In the genomic region with DNA sequence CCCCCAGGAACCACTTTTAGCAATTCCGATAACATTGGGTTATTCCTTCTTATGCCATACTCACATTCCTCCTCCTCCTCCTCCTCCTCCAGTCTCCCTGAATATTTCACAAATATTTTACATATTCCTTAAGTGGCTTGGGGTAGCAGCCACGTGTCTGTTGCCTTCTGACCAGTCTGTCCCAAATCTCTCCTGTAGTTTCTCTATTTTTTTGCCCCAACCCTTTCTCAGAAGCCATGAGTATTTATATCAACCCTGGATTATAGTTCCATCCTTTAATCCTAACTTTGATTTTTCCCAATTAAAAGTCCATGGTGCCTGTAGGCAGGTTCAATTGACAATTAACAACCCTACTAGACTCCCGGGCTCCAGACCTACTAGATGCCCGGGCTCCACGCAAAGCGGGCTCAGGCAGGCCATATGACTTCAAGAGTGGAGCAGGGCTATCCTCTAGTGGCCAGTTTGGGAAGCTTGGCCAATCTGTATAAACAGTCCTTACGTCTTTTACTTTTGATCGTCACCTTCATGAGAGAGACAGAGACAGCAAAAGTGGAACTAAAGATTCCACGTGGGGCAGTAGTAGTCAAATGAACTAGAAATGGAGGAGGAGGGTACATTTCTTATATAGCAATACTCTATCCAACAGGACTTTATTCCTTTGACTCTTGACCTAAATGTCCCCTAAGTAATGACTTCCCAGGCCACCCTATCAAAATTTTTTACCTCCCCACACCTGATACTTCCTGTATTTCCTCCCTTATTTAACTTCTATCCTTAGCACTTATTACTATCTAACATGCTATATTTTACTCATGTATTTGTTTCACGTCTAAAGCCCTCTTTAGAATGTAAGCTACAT, we compare ENCODE assay signal across 8 cellular contexts.
DNase-seq lines count a peak whose midpoint lies in the region; ATAC-seq and TF ChIP-seq lines count a peak whose summit lies in the region.

No MANE protein-coding gene starts in this region.

- no peaks in the 10 kb centered on the region for H3K9me3 Mint-ChIP-seq in activated naive CD8-positive, alpha-beta T cell treated with anti-CD3 and anti-CD28 coated beads, Interleukin-2, amount 50 U/mL, for 24 hours

- WGBS in heart left ventricle, 4 donors, result 17 to 23% (median 19%) methylated on average over 10 of the region's 10 CpGs

- intact Hi-C loops in heart left ventricle (cut with DNase I), result loop anchor here (1.0 to 10.0 kb wide), 6 partner anchors 52 to 592 kb away; no protein-coding TSS in a partner anchor

- no peak overlapping the region for H3K4me3 Mint-ChIP-seq in activated naive CD8-positive, alpha-beta T cell treated with anti-CD3 and anti-CD28 coated beads, Interleukin-2, amount 50 U/mL, for 24 hours

- TF ChIP-seq CTCF in HEK293 (tag by site-specific recombination; IDR thresholded peaks at IDR 0.05) (peak; percentile 79), heart left ventricle (IDR thresholded peaks at IDR 0.05) (peak; percentile 77 to 92 (median 88))

- H3K9me3 ChIP-seq in HEK293 (ENCODE audit: control insufficient read depth, insufficient read depth, low read depth, low read length) (no peaks in the 10 kb centered on the region), heart left ventricle (no peaks in the 10 kb centered on the region)

- H3K4me1 ChIP-seq in HEK293 (ENCODE audit: control insufficient read depth, insufficient read depth, low read length), result no peaks in the 10 kb centered on the region
- H3K4me1 ChIP-seq in heart left ventricle, result peaks cover 0 to 18% (median 3%) of the 10 kb centered on the region in 12 donors

- no peak for TF ChIP-seq POLR2A in heart left ventricle (IDR thresholded peaks at IDR 0.05)

- H3K27me3 ChIP-seq in heart left ventricle, result no peaks in the 10 kb centered on the region

- H3K27ac ChIP-seq in HEK293 (ENCODE audit: extremely low read depth, low read depth, low read length) (no peak overlapping the region), heart left ventricle (peak overlapping the region in 4 of 12 donors; percentile 1 to 54 (median 21))

- peaks cover 10% of the 10 kb centered on the region for H3K4me1 Mint-ChIP-seq in activated naive CD8-positive, alpha-beta T cell treated with anti-CD3 and anti-CD28 coated beads, Interleukin-2, amount 50 U/mL, for 24 hours

- H3K36me3 ChIP-seq in HEK293 (ENCODE audit: control insufficient read depth in 2 of 2, insufficient read depth in 1 of 2, low read length in 2 of 2), result no peaks in the 10 kb centered on the region
- H3K36me3 ChIP-seq in heart left ventricle, result no peaks in the 10 kb centered on the region

- CTCF ChIA-PET in HEK293 (lab: Yijun Ruan, JAX), result interaction anchor here (0.6 to 1.5 kb wide), 8 partner anchors 44 to 339 kb away, joined by 3 to 8 read pairs (median 3); no protein-coding TSS in a partner anchor

- peak overlapping the region; percentile 47 for H3K27ac Mint-ChIP-seq in activated naive CD8-positive, alpha-beta T cell treated with anti-CD3 and anti-CD28 coated beads, Interleukin-2, amount 50 U/mL, for 24 hours

- ATAC-seq in activated naive CD8-positive, alpha-beta T cell treated with anti-CD3 and anti-CD28 coated beads, Interleukin-2, amount 50 U/mL, for 24 hours, result peak; percentile 84
- ATAC-seq in heart left ventricle (peak; percentile 91 to 97 (median 94)), HG03439 (IDR thresholded peaks at IDR 0.05; ENCODE audit: unreplicated experiment) (no peak)

- POLR2A ChIA-PET in HEK293 (lab: Yijun Ruan, JAX), result no interaction called here

- no peaks in the 10 kb centered on the region for H3K27me3 Mint-ChIP-seq in activated naive CD8-positive, alpha-beta T cell treated with anti-CD3 and anti-CD28 coated beads, Interleukin-2, amount 50 U/mL, for 24 hours

- peaks cover 11% of the 10 kb centered on the region for H3K36me3 Mint-ChIP-seq in activated naive CD8-positive, alpha-beta T cell treated with anti-CD3 and anti-CD28 coated beads, Interleukin-2, amount 50 U/mL, for 24 hours (ENCODE audit: low read depth)

- H3K4me3 ChIP-seq in HEK293 (ENCODE audit: low read depth, low read length) (no peak overlapping the region), heart left ventricle (peak overlapping the region in 8 of 12 donors; percentile 6 to 44 (median 32))

- DNase-seq in DMS79 treated with DMSO at 0.1 percent for 48 hours (lab: John Stamatoyannopoulos, UW) (peak; percentile 31), DMS79 (lab: John Stamatoyannopoulos, UW) (no peak), NCI-H446 treated with DMSO at 0.1 percent for 48 hours (lab: John Stamatoyannopoulos, UW) (peak; percentile 65), heart left ventricle (peak; percentile 51 to 69 (median 58)), pons (ENCODE audit: low spot score) (peak; percentile 82)
- DNase-seq in activated naive CD8-positive, alpha-beta T cell treated with anti-CD3 and anti-CD28 coated beads, Interleukin-2, amount 50 U/mL, for 24 hours, result peak; percentile 33

TF ChIP-seq in HEK293, 187 proteins besides CTCF, POLR2A, EP300 and RAD21:
- TF ChIP-seq ZBTB20 (tag by site-specific recombination; IDR thresholded peaks at IDR 0.05) (0 out of 2 replicates have a peak, but pooled peaks have one; percentile 15), ZNF426 (tag by site-specific recombination; IDR thresholded peaks at IDR 0.05) (no peak), ZNF654 (tag by site-specific recombination; IDR thresholded peaks at IDR 0.05; ENCODE audit: low read depth) (peak; percentile 87)
